10 cellular contexts compared by ENCODE assay signal in the genomic region with DNA sequence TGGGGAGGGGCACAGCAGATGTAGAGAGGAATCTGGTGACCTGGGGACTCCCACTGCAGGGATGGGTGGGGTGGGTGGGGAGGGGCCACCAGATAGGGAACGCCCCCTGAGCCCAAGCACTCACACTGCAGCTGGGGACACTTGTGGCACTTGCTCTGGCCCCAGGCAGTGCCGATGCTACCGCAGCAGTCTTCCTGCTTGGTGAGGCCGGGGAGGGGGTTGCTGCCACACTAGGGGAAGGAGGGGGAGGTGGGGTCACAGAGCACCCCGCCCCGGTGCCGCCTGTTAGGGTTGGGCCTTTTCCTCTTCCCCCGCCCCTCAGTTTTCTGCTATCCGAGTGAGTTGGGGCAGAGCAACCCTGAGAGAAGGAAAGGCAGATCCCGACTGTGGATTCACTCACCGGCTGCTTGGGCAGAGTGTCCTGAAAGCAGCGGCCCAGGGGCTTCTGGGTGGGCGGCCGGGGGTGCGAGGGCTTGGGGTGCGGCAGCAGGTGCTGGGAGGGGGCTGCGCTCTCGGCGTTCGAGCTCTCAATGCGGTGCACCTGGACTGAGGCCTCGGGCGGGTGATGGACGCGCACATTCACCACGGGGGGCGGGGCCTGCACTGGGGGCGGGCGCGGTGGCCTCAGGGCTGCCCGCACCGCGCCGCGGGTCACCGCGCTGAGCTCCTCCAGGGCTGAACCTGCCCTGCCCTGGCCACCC. TPM values are rescaled to one million over a fixed set of nuclear protein-coding genes. Genes with fewer than 3 reads are reported as not detected.
DNase-seq lines count a peak whose midpoint lies in the region; ATAC-seq lines count a peak whose summit lies in the region.
"Had no signal": no experiment of that assay in that cellular context is flagged by ENCODE, and none has a peak within 500 bp of the region (broad histone marks: within the 10 kb centered on the region; RNA-seq: fewer than 3 reads in every experiment).

No MANE protein-coding gene starts in this region.

- H3K36me3 ChIP-seq in BLaER1 (peaks cover 33% of the 10 kb centered on the region; the same call in 1 of the 2 replicates), iPS-15b (ENCODE audit: control insufficient read depth, insufficient read depth, low read length) (no peaks in the 10 kb centered on the region), MG63 (peaks cover 62% of the 10 kb centered on the region)
- H3K36me3 ChIP-seq: cardiac muscle cell had no signal

- H3K9me3 ChIP-seq in BLaER1 (no peaks in the 10 kb centered on the region), iPS-15b (ENCODE audit: control insufficient read depth, insufficient read depth, low read length) (no peaks in the 10 kb centered on the region), MG63 (no peaks in the 10 kb centered on the region)

- peak overlapping the region; percentile 98 for H3K4me2 ChIP-seq in BLaER1

- DNase-seq in NCI-H1417 treated with DMSO at 0.1 percent for 48 hours (lab: John Stamatoyannopoulos, UW) (peak; percentile 64), MG63 (no peak), germinal center (ENCODE audit: low spot score) (no peak), anterior cingulate cortex (lab: John Stamatoyannopoulos, UW) (no peak)
- peak; percentile 89 for DNase-seq in activated CD4-positive, alpha-beta T cell treated with anti-CD3 and anti-CD28 coated beads, Interleukin-2, amount 10 ng/mL, durations not matched to agents 7 days and 5 days

- H3K9me3 Mint-ChIP-seq in activated CD4-positive, alpha-beta T cell treated with anti-CD3 and anti-CD28 coated beads, Interleukin-2, amount 10 ng/mL, durations not matched to agents 7 days and 5 days, result no peaks in the 10 kb centered on the region
- H3K9me3 Mint-ChIP-seq: IgD-negative memory B cell had no signal

- ATAC-seq in GM21390 (IDR thresholded peaks at IDR 0.05; ENCODE audit: unreplicated experiment), result no peak

- H3K4me1 Mint-ChIP-seq in activated CD4-positive, alpha-beta T cell treated with anti-CD3 and anti-CD28 coated beads, Interleukin-2, amount 10 ng/mL, durations not matched to agents 7 days and 5 days, result peaks cover 68% of the 10 kb centered on the region

- H3K9ac ChIP-seq in BLaER1, result peak overlapping the region; percentile 89
- H3K9ac ChIP-seq in iPS-15b (ENCODE audit: low read depth, low read length), result no peak overlapping the region

- H3K27ac Mint-ChIP-seq in activated CD4-positive, alpha-beta T cell treated with anti-CD3 and anti-CD28 coated beads, Interleukin-2, amount 10 ng/mL, durations not matched to agents 7 days and 5 days, result peak overlapping the region; percentile 75

- H3K27ac ChIP-seq in BLaER1, result peak overlapping the region; percentile 96
- H3K27ac ChIP-seq: cardiac muscle cell had no signal

- no peaks in the 10 kb centered on the region for H3K27me3 ChIP-seq in BLaER1
- peaks cover 56% of the 10 kb centered on the region for H3K27me3 ChIP-seq in iPS-15b (ENCODE audit: control insufficient read depth, insufficient read depth, low read length)
- no peaks in the 10 kb centered on the region for H3K27me3 ChIP-seq in MG63

- CTCF ChIA-PET in activated CD4-positive, alpha-beta T cell treated with anti-CD3 and anti-CD28 coated beads, Interleukin-2, amount 10 ng/mL, durations not matched to agents 7 days and 5 days (lab: Charles Lee), result interaction anchor here (1.2 to 4.5 kb wide), 4 partner anchors 12 to 22 kb away, joined by 3 to 37 read pairs (median 22); a partner anchor contains a TSS

- H3K36me3 Mint-ChIP-seq in activated CD4-positive, alpha-beta T cell treated with anti-CD3 and anti-CD28 coated beads, Interleukin-2, amount 10 ng/mL, durations not matched to agents 7 days and 5 days (ENCODE audit: low read depth), result peaks cover 20% of the 10 kb centered on the region
- H3K36me3 Mint-ChIP-seq: IgD-negative memory B cell had no signal

- H3K4me3 Mint-ChIP-seq in activated CD4-positive, alpha-beta T cell treated with anti-CD3 and anti-CD28 coated beads, Interleukin-2, amount 10 ng/mL, durations not matched to agents 7 days and 5 days, result peak overlapping the region; percentile 56

- 0 out of 2 replicates have a peak, but pooled peaks cover 13% of the 10 kb centered on the region for H4K20me1 ChIP-seq in BLaER1

- POLR2A ChIA-PET in activated CD4-positive, alpha-beta T cell treated with anti-CD3 and anti-CD28 coated beads, Interleukin-2, amount 10 ng/mL, durations not matched to agents 7 days and 5 days (lab: Charles Lee), result no interaction called here

- no peaks in the 10 kb centered on the region for H3K27me3 Mint-ChIP-seq in activated CD4-positive, alpha-beta T cell treated with anti-CD3 and anti-CD28 coated beads, Interleukin-2, amount 10 ng/mL, durations not matched to agents 7 days and 5 days
- H3K27me3 Mint-ChIP-seq: IgD-negative memory B cell had no signal

- H3K4me3 ChIP-seq in BLaER1 (peak overlapping the region; percentile 48), iPS-15b (ENCODE audit: low read depth, low read length) (peak overlapping the region; percentile 52), MG63 (no peak overlapping the region)
- H3K4me3 ChIP-seq: cardiac muscle cell had no signal

- H3K4me1 ChIP-seq in BLaER1, result peaks cover 86% of the 10 kb centered on the region
- H3K4me1 ChIP-seq in iPS-15b (ENCODE audit: control insufficient read depth, insufficient read depth, low read length), result peaks cover 6% of the 10 kb centered on the region

RNA-seq across cellular contexts. Expression of a gene that starts 4.7 kb away (rescaled TPM):
- 10 to 100 TPM; 80.2 to 92.5 TPM for total RNA-seq in activated CD4-positive, alpha-beta T cell treated with anti-CD3 and anti-CD28 coated beads, Interleukin-2, amount 10 ng/mL, durations not matched to agents 7 days and 5 days
- 109 and 124 TPM in 2 replicates for total RNA-seq in MG63 (2014; rRNA removed; shearing (Covaris generic); ENCODE audit: low replicate concordance)

RNA-seq across cellular contexts. Expression of a gene that starts 16.8 kb away (rescaled TPM):
- 10 to 100 TPM; 32.4 to 35.4 TPM for total RNA-seq in activated CD4-positive, alpha-beta T cell treated with anti-CD3 and anti-CD28 coated beads, Interleukin-2, amount 10 ng/mL, durations not matched to agents 7 days and 5 days
- total RNA-seq in MG63 (2014; rRNA removed; shearing (Covaris generic); ENCODE audit: low replicate concordance), result 51.1 and 90.7 TPM in 2 replicates

RNA-seq across cellular contexts. Expression of a gene that starts 18.9 kb away (rescaled TPM):
- 10 to 100 TPM; 34.1 to 42.1 TPM for total RNA-seq in activated CD4-positive, alpha-beta T cell treated with anti-CD3 and anti-CD28 coated beads, Interleukin-2, amount 10 ng/mL, durations not matched to agents 7 days and 5 days
- total RNA-seq in MG63 (2014; rRNA removed; shearing (Covaris generic); ENCODE audit: low replicate concordance), result 45.5 and 66.6 TPM in 2 replicates

RNA-seq across cellular contexts. Expression of a gene that starts 22.4 kb away (rescaled TPM):
- 10 to 100 TPM; 69.2 to 96.7 TPM for total RNA-seq in activated CD4-positive, alpha-beta T cell treated with anti-CD3 and anti-CD28 coated beads, Interleukin-2, amount 10 ng/mL, durations not matched to agents 7 days and 5 days
- 30.8 and 65.1 TPM in 2 replicates for total RNA-seq in MG63 (2014; rRNA removed; shearing (Covaris generic); ENCODE audit: low replicate concordance)

RNA-seq across cellular contexts. Expression of a gene that starts 28.6 kb away (rescaled TPM):
- 10 to 100 TPM; 59.1 to 62.1 TPM for total RNA-seq in activated CD4-positive, alpha-beta T cell treated with anti-CD3 and anti-CD28 coated beads, Interleukin-2, amount 10 ng/mL, durations not matched to agents 7 days and 5 days
- total RNA-seq in MG63 (2014; rRNA removed; shearing (Covaris generic); ENCODE audit: low replicate concordance), result 50.1 and 56.3 TPM in 2 replicates

Comparison
In these comparisons a context has a peak if more than half of its experiments do, and no peak if none do; other contexts are left out.
1. DNase-seq: peak in NCI-H1417 treated with DMSO at 0.1 percent for 48 hours (single experiment) and activated CD4-positive, alpha-beta T cell treated with anti-CD3 and anti-CD28 coated beads, Interleukin-2, amount 10 ng/mL, durations not matched to agents 7 days and 5 days (single experiment); none in MG63 (single experiment), germinal center (single experiment) and anterior cingulate cortex (0 of 58).